Comparison of ENCODE assay signal across 11 cellular contexts in the genomic region with DNA sequence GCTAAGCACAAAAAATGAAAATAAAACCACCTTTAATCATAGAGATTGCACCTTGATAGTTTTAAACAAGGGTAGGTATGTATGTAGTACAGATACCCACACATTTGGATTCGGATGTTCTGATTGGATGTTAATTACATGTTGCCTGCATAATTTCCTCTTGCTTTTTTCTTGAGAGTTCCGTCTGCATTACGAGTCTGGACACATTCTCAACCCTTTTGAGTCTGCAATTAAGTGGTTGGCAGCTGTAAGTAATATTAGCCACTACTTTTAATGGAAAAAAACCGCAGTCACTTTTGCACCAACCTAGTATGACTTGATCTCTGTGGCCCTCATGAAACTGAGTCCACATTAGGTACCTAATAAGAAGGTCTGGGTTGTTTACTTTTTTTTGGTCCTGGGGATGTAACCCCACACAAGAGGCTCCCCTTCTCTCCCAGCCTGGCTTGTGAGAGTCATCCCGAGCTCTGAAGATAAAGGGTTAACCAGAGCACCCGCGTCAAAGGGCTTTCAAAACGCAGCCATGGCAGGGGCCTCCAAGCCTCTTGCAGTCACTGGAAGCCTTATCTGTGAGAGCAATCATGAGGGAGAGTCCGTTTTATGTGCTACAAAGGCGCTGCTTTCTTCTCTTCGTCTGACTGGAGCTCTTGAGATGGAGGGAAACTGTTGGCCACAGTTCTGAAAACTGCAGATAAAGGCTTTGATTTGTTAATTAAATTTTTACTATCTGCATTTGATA.
DNase-seq lines count a peak whose midpoint lies in the region; ATAC-seq and TF ChIP-seq lines count a peak whose summit lies in the region.
"Had no signal": no experiment of that assay in that cellular context is flagged by ENCODE, and none has a peak within 500 bp of the region (broad histone marks: within the 10 kb centered on the region; RNA-seq: fewer than 3 reads in every experiment).

No MANE protein-coding gene starts in this region.

- H3K9me3 ChIP-seq in breast epithelium (no peaks in the 10 kb centered on the region), duodenal mucosa (ENCODE audit: control insufficient read depth in 1 of 2, low read length in 2 of 2) (no peaks in the 10 kb centered on the region), mucosa of descending colon (no peaks in the 10 kb centered on the region), upper lobe of left lung (no peaks in the 10 kb centered on the region)

- no peak for TF ChIP-seq POLR2A in breast epithelium (IDR thresholded peaks at IDR 0.05)
- TF ChIP-seq POLR2A in upper lobe of left lung (IDR thresholded peaks at IDR 0.05) = no peak

- H3K9me3 Mint-ChIP-seq in MCF 10A (ENCODE audit: unreplicated experiment) = no peaks in the 10 kb centered on the region

- BruUV-seq in MCF 10A (replicated peaks; lab: Mats Ljungman, UMichigan) = no TSS peak

- WGBS in upper lobe of left lung, 2 donors = 47 to 54% methylated on average over 9 to 11 of the region's 11 CpGs

- no peak for TF ChIP-seq EP300 in upper lobe of left lung (IDR thresholded peaks at IDR 0.05)

- no peaks in the 10 kb centered on the region for H3K27me3 Mint-ChIP-seq in MCF 10A (ENCODE audit: insufficient read depth, unreplicated experiment)

- H3K27ac ChIP-seq in breast epithelium (peak overlapping the region in 1 of 2 donors; percentile 67), duodenal mucosa (ENCODE audit: low read depth, low read length) (no peak overlapping the region), upper lobe of left lung (no peak overlapping the region)

- peak; percentile 58 for ATAC-seq in mucosa of descending colon
- ATAC-seq in upper lobe of left lung (ENCODE audit: low FRiP score in 2 of 2) = peak in 1 of 2 donors; percentile 25
- ATAC-seq in HG02763 (IDR thresholded peaks at IDR 0.05; ENCODE audit: unreplicated experiment) = no peak

- H3K27me3 ChIP-seq in breast epithelium (no peaks in the 10 kb centered on the region), duodenal mucosa (ENCODE audit: control insufficient read depth in 1 of 2, insufficient read depth in 2 of 2, low read length in 2 of 2) (peaks cover 0 to 8% of the 10 kb centered on the region in 2 donors), upper lobe of left lung (no peaks in the 10 kb centered on the region)

- TF ChIP-seq CTCF in breast epithelium (IDR thresholded peaks at IDR 0.05) (no peak), MCF 10A (IDR thresholded peaks at IDR 0.05; ENCODE audit: unreplicated experiment) (no peak), mucosa of descending colon (IDR thresholded peaks at IDR 0.05) (no peak), upper lobe of left lung (IDR thresholded peaks at IDR 0.05) (no peak)

- DNase-seq in breast epithelium (ENCODE audit: low spot score in 2 of 2) = no peak
- no peak for DNase-seq in MCF 10A (ENCODE audit: unreplicated experiment)
- no peak for DNase-seq in mucosa of descending colon
- DNase-seq in upper lobe of left lung = no peak
- no peak for DNase-seq in HPDE6-E6E7 (ENCODE audit: extremely low spot score)
- no peak for DNase-seq in activated CD4-positive, CD25-positive, alpha-beta regulatory T cell treated with anti-CD3 and anti-CD28 coated beads, Interleukin-2, amount 50 U/mL, for 72 hours
- DNase-seq: activated CD4-positive, alpha-beta T cell treated with anti-CD3 and anti-CD28 coated beads, Interleukin-2, amount 50 U/mL, for 1 hour; MV-4-11; stimulated activated CD4-positive, alpha-beta T cell treated with anti-CD3 and anti-CD28 coated beads, Interleukin-4, amount 100 ng/mL, for 4 hours had no signal

- no peaks in the 10 kb centered on the region for H3K4me1 Mint-ChIP-seq in MCF 10A (ENCODE audit: insufficient read depth, unreplicated experiment)

- H3K4me1 ChIP-seq in breast epithelium (no peaks in the 10 kb centered on the region), duodenal mucosa (ENCODE audit: control insufficient read depth in 1 of 2, insufficient read depth in 2 of 2, low read length in 2 of 2) (peaks cover 0 to 3% of the 10 kb centered on the region in 2 donors), mucosa of descending colon (ENCODE audit: low read depth) (no peaks in the 10 kb centered on the region), upper lobe of left lung (peaks cover 8 to 16% (median 11%) of the 10 kb centered on the region in 4 donors)

- H3K4me3 ChIP-seq in breast epithelium (peak overlapping the region in 2 of 3 donors; percentile 51 to 63), duodenal mucosa (ENCODE audit: low read depth in 1 of 2, low read length in 2 of 2) (peak overlapping the region; percentile 38 to 55), mucosa of descending colon (no peak overlapping the region), upper lobe of left lung (peak overlapping the region in 3 of 4 donors; percentile 18 to 49 (median 44))

- H3K27ac Mint-ChIP-seq in MCF 10A (ENCODE audit: low read depth, unreplicated experiment) = no peak overlapping the region

- H3K36me3 ChIP-seq in breast epithelium (no peaks in the 10 kb centered on the region), duodenal mucosa (ENCODE audit: control insufficient read depth in 1 of 2, insufficient read depth in 2 of 2, low read length in 2 of 2) (no peaks in the 10 kb centered on the region), mucosa of descending colon (ENCODE audit: low read depth) (no peaks in the 10 kb centered on the region), upper lobe of left lung (no peaks in the 10 kb centered on the region)

- no peaks in the 10 kb centered on the region for H3K36me3 Mint-ChIP-seq in MCF 10A (ENCODE audit: insufficient read depth, unreplicated experiment)

- no peak overlapping the region for H3K9ac ChIP-seq in duodenal mucosa (ENCODE audit: low read depth in 1 of 2, low read length in 2 of 2)

- CTCF ChIA-PET in MCF 10A (lab: Yijun Ruan, JAX) = interaction anchor here (1.2 kb wide), 1 partner anchor 388 kb away, joined by 3 read pairs; no protein-coding TSS in a partner anchor

- POLR2A ChIA-PET in MCF 10A (lab: Yijun Ruan, JAX) = no interaction called here

- H3K4me3 Mint-ChIP-seq in MCF 10A (ENCODE audit: unreplicated experiment) = no peak overlapping the region

- intact Hi-C loops in breast epithelium (cut with DNase I; ENCODE audit: low total_unique reads) = no loop called here
- intact Hi-C loops in MCF 10A (cut with micrococcal nuclease) = no loop called here
- intact Hi-C loops in mucosa of descending colon (cut with DNase I, micrococcal nuclease) = no loop called here
